15 cellular contexts compared by ENCODE assay signal in genomic region chr4:36392049-36392448, GRCh38.
"Had no signal": no experiment of that assay in that cellular context is flagged by ENCODE, and none has a peak within 500 bp of the region (broad histone marks: within the 10 kb centered on the region; RNA-seq: fewer than 3 reads in every experiment).

No MANE protein-coding gene starts in this region.

- H3K27me3 ChIP-seq: body of pancreas, heart left ventricle had no signal

- H3K4me1 ChIP-seq: body of pancreas, heart left ventricle, stomach had no signal

- H3K36me3 ChIP-seq: heart left ventricle, stomach, thoracic aorta had no signal

- H3K4me3 ChIP-seq: body of pancreas, heart left ventricle, stomach, thoracic aorta had no signal

- H3K9me3 ChIP-seq: body of pancreas, heart left ventricle, stomach, thoracic aorta had no signal

- DNase-seq: activated CD4-positive, alpha-beta T cell treated with anti-CD3 and anti-CD28 coated beads for 36 hours; activated CD8-positive, alpha-beta memory T cell treated with anti-CD3 and anti-CD28 coated beads, Interleukin-2, amount 50 U/mL, for 4 hours; activated CD8-positive, alpha-beta T cell treated with anti-CD3 and anti-CD28 coated beads for 36 hours; activated naive CD4-positive, alpha-beta T cell treated with anti-CD3 and anti-CD28 coated beads for 36 hours; body of pancreas; effector memory CD8-positive, alpha-beta T cell; foreskin fibroblast; heart left ventricle; kidney; stimulated activated CD4-positive, alpha-beta T cell treated with anti-CD3 and anti-CD28 coated beads, Interleukin-4, amount 100 ng/mL, for 1 hour; stimulated activated CD8-positive, alpha-beta memory T cell treated with anti-CD3 and anti-CD28 coated beads, Interleukin-4, amount 100 ng/mL, for 48 hours; stomach; SW 1271 had no signal

- H3K27ac ChIP-seq: body of pancreas, heart left ventricle, stomach, thoracic aorta, VCaP had no signal

- ATAC-seq: activated CD4-positive, alpha-beta T cell treated with anti-CD3 and anti-CD28 coated beads for 36 hours; activated CD8-positive, alpha-beta T cell treated with anti-CD3 and anti-CD28 coated beads for 36 hours; body of pancreas; effector memory CD8-positive, alpha-beta T cell; heart left ventricle had no signal
